8 cellular contexts compared by ENCODE assay signal in the genomic region with DNA sequence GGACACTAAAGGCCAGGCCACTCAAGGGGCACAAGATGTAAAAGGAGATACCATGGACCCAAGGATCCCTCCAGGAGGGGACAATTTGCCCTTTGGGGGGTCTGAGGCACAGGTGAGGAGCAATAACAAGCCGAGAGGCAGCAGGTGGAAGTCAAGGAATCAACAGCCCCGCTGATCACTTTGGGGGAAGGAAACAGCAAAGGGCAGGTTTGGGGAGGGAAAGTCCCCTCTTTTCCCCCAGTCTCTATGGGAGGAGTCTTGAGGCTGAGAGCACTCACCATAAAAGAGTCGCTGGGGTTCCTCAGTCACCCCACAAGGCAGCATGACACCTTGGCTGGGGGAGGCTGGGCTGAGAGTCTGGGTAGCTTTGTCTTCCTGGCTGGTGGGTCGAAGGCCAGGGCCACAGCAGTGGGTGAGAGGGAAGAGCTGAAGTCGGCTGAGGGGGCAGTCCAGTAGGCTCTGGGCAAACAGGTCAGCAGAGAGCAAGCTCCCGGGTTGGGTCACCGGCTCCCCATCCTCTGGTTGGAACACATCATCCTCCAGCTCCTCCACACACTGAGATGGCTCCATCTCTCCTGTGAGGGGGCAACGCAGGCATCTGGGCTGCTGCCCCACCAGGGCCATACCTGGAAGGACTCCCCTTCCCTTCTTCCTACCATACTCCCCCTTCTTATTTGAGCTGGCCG. TPM values are rescaled to one million over a fixed set of nuclear protein-coding genes. Genes with fewer than 3 reads are reported as not detected.
DNase-seq lines count a peak whose midpoint lies in the region; ATAC-seq and TF ChIP-seq lines count a peak whose summit lies in the region.

No MANE protein-coding gene starts in this region.

- H3K36me3 ChIP-seq in RWPE2 (ENCODE audit: low read depth) = no peaks in the 10 kb centered on the region
- no peaks in the 10 kb centered on the region for H3K36me3 ChIP-seq in esophagus muscularis mucosa

- intact Hi-C loops in esophagus muscularis mucosa (cut with DNase I) = loop anchor here (2.0 to 5.0 kb wide), 2 partner anchors 57 to 67 kb away; partner anchors contain the start of genes BUB1B and SRP14

- no peaks in the 10 kb centered on the region for H3K9me3 Mint-ChIP-seq in stimulated activated memory B cell treated with anti-CD40 and anti-IgM and Interleukin-4, amounts not matched to agents 10 μg/mL and 1 μg/mL and 100 μg/mL, for 72 hours

- H3K4me1 Mint-ChIP-seq in stimulated activated memory B cell treated with anti-CD40 and anti-IgM and Interleukin-4, amounts not matched to agents 10 μg/mL and 1 μg/mL and 100 μg/mL, for 72 hours = peaks cover 78% of the 10 kb centered on the region

- peaks cover 45% of the 10 kb centered on the region for H3K4me1 ChIP-seq in RWPE2 (ENCODE audit: insufficient read depth, poor library complexity, severe bottlenecking)
- peaks cover 73 to 85% (median 85%) of the 10 kb centered on the region in 4 donors for H3K4me1 ChIP-seq in esophagus muscularis mucosa

- no peak for TF ChIP-seq EP300 in esophagus muscularis mucosa (IDR thresholded peaks at IDR 0.05)

- DNase-seq in RWPE2 (ENCODE audit: low spot score) (no peak), esophagus muscularis mucosa (ENCODE audit: extremely low spot score) (no peak), kidney tubule cell (ENCODE audit: low spot score) (no peak), NCI-H146 treated with DMSO at 0.1 percent for 48 hours (lab: John Stamatoyannopoulos, UW; ENCODE audit: unreplicated experiment) (no peak), NCI-H1694 (lab: John Stamatoyannopoulos, UW) (no peak)

- no peaks in the 10 kb centered on the region for H3K27me3 ChIP-seq in RWPE2 (ENCODE audit: insufficient read depth, poor library complexity, severe bottlenecking)
- no peaks in the 10 kb centered on the region for H3K27me3 ChIP-seq in esophagus muscularis mucosa

- no peak for TF ChIP-seq CTCF in RWPE2 (IDR thresholded peaks at IDR 0.05; ENCODE audit: poor library complexity, severe bottlenecking)
- no peak for TF ChIP-seq CTCF in esophagus muscularis mucosa (IDR thresholded peaks at IDR 0.05)

- peak overlapping the region; percentile 91 for H3K27ac Mint-ChIP-seq in stimulated activated memory B cell treated with anti-CD40 and anti-IgM and Interleukin-4, amounts not matched to agents 10 μg/mL and 1 μg/mL and 100 μg/mL, for 72 hours

- no peak for TF ChIP-seq POLR2A in esophagus muscularis mucosa (IDR thresholded peaks at IDR 0.05; ENCODE audit: low read depth)

- 84% methylated on average over 4 of the region's 9 CpGs for WGBS in esophagus muscularis mucosa

- ATAC-seq in GM18868 (IDR thresholded peaks at IDR 0.05; ENCODE audit: unreplicated experiment) (peak; percentile 25), RWPE2 (ENCODE audit: low read depth) (no peak), HG02588 (IDR thresholded peaks at IDR 0.05; ENCODE audit: unreplicated experiment) (no peak)
- ATAC-seq in stimulated activated memory B cell treated with anti-CD40 and anti-IgM and Interleukin-4, amounts not matched to agents 10 μg/mL and 1 μg/mL and 100 μg/mL, for 72 hours = peak; percentile 60

- H3K9me3 ChIP-seq in RWPE2 (ENCODE audit: severe bottlenecking) (no peaks in the 10 kb centered on the region), esophagus muscularis mucosa (no peaks in the 10 kb centered on the region)

- H3K4me3 ChIP-seq in RWPE2 (ENCODE audit: severe bottlenecking) (no peak overlapping the region), esophagus muscularis mucosa (no peak overlapping the region)

- peak overlapping the region; percentile 81 for H3K4me3 Mint-ChIP-seq in stimulated activated memory B cell treated with anti-CD40 and anti-IgM and Interleukin-4, amounts not matched to agents 10 μg/mL and 1 μg/mL and 100 μg/mL, for 72 hours

- no peaks in the 10 kb centered on the region for H3K27me3 Mint-ChIP-seq in stimulated activated memory B cell treated with anti-CD40 and anti-IgM and Interleukin-4, amounts not matched to agents 10 μg/mL and 1 μg/mL and 100 μg/mL, for 72 hours

- H3K27ac ChIP-seq in RWPE2 (ENCODE audit: poor library complexity, severe bottlenecking) (peak overlapping the region; percentile 70), esophagus muscularis mucosa (replicated peaks in 1 of 4) (peak overlapping the region; percentile 83 to 90 (median 86))

- peaks cover 67% of the 10 kb centered on the region for H3K36me3 Mint-ChIP-seq in stimulated activated memory B cell treated with anti-CD40 and anti-IgM and Interleukin-4, amounts not matched to agents 10 μg/mL and 1 μg/mL and 100 μg/mL, for 72 hours

RNA-seq across cellular contexts. Expression of gene BMF, which starts 3.0 kb away (rescaled TPM):
- total RNA-seq in esophagus muscularis mucosa = 1 to 10 TPM; 4.6 to 8.3 (median 6.3) TPM

RNA-seq across cellular contexts. Expression of gene BUB1B, which starts 55.2 kb away (rescaled TPM):
- 1 to 10 TPM in 1 of 4 donors, under 1 TPM in 2, not detected in 1; 0.06 to 1.3 (median 0.17) TPM for total RNA-seq in esophagus muscularis mucosa

Comparison
In these comparisons a context has a peak if more than half of its experiments do, and no peak if none do; other contexts are left out.
1. ATAC-seq: peak in GM18868 (single experiment) and stimulated activated memory B cell treated with anti-CD40 and anti-IgM and Interleukin-4, amounts not matched to agents 10 μg/mL and 1 μg/mL and 100 μg/mL, for 72 hours (single experiment); none in RWPE2 (single experiment) and HG02588 (single experiment).